Comparison of ENCODE assay signal across 12 cellular contexts in the genomic region with DNA sequence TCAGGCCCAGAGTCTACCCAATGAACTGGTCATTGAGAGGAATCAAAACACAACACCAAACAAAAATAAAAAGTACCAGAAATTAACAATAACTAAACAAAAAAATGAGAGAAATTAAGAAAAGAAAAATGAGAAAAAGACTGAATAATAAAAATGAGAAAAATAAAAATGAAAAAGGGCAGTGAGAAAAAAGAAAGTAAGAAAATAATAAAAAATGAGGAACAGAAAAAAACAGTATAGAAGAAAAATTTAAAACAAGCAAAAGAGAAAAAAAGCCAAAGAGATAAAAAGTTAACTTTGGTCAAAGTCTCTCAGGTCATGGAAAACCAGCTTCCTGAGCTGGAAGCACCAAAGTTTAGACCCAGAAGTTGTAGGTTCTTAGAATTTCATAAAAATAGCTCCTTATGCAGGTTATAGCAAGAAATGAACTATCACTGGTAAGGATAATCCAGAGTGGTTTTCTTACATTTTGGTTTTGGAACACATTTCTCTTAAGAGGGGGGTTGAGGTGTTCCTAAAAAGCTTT. TPM values are rescaled to one million over a fixed set of nuclear protein-coding genes. Genes with fewer than 3 reads are reported as not detected.
"Had no signal": no experiment of that assay in that cellular context is flagged by ENCODE, and none has a peak within 500 bp of the region (broad histone marks: within the 10 kb centered on the region; RNA-seq: fewer than 3 reads in every experiment).

No MANE protein-coding gene starts in this region.

- H3K4me2 ChIP-seq: neural progenitor cell had no signal

- H3K27ac Mint-ChIP-seq: activated CD4-positive, alpha-beta memory T cell treated with anti-CD3 and anti-CD28 coated beads, Interleukin-2, amount 10 ng/mL, durations not matched to agents 7 days and 5 days; activated CD4-positive, alpha-beta T cell treated with anti-CD3 and anti-CD28 coated beads for 36 hours; activated T-cell treated with anti-CD3 and anti-CD28 coated beads, Interleukin-2, amount 50 U/mL, for 24 hours; mesothelial cell of epicardium; neural progenitor cell; stimulated activated naive CD8-positive, alpha-beta T cell treated with anti-CD3 and anti-CD28 coated beads, Interleukin-15, amount 100 ng/mL, for 72 hours had no signal

- DNase-seq: activated CD4-positive, alpha-beta memory T cell treated with anti-CD3 and anti-CD28 coated beads, Interleukin-2, amount 10 ng/mL, durations not matched to agents 7 days and 5 days; activated CD4-positive, alpha-beta T cell treated with anti-CD3 and anti-CD28 coated beads for 36 hours; activated naive CD4-positive, alpha-beta T cell treated with anti-CD3 and anti-CD28 coated beads, Interleukin-2, amount 50 U/mL, for 16 hours; activated T-cell treated with anti-CD3 and anti-CD28 coated beads, Interleukin-2, amount 50 U/mL, for 24 hours; dorsolateral prefrontal cortex; right lobe of liver; stimulated activated naive CD8-positive, alpha-beta T cell treated with anti-CD3 and anti-CD28 coated beads, Interleukin-15, amount 100 ng/mL, for 72 hours; testis; upper lobe of left lung had no signal

- H3K27me3 Mint-ChIP-seq: activated CD4-positive, alpha-beta memory T cell treated with anti-CD3 and anti-CD28 coated beads, Interleukin-2, amount 10 ng/mL, durations not matched to agents 7 days and 5 days; activated T-cell treated with anti-CD3 and anti-CD28 coated beads, Interleukin-2, amount 50 U/mL, for 24 hours; stimulated activated naive CD8-positive, alpha-beta T cell treated with anti-CD3 and anti-CD28 coated beads, Interleukin-15, amount 100 ng/mL, for 72 hours had no signal

- ATAC-seq: activated CD4-positive, alpha-beta T cell treated with anti-CD3 and anti-CD28 coated beads for 36 hours; right lobe of liver; stimulated activated naive CD8-positive, alpha-beta T cell treated with anti-CD3 and anti-CD28 coated beads, Interleukin-15, amount 100 ng/mL, for 72 hours had no signal

- H3K9me3 ChIP-seq: right lobe of liver, testis, upper lobe of left lung had no signal

- H3K36me3 Mint-ChIP-seq: mesothelial cell of epicardium, neural progenitor cell had no signal

- H3K27ac ChIP-seq: dorsolateral prefrontal cortex, neural progenitor cell, right lobe of liver, testis, upper lobe of left lung had no signal

- H3K9me3 Mint-ChIP-seq: activated CD4-positive, alpha-beta memory T cell treated with anti-CD3 and anti-CD28 coated beads, Interleukin-2, amount 10 ng/mL, durations not matched to agents 7 days and 5 days; activated T-cell treated with anti-CD3 and anti-CD28 coated beads, Interleukin-2, amount 50 U/mL, for 24 hours; mesothelial cell of epicardium; neural progenitor cell; stimulated activated naive CD8-positive, alpha-beta T cell treated with anti-CD3 and anti-CD28 coated beads, Interleukin-15, amount 100 ng/mL, for 72 hours had no signal

- H3K4me3 Mint-ChIP-seq: activated CD4-positive, alpha-beta memory T cell treated with anti-CD3 and anti-CD28 coated beads, Interleukin-2, amount 10 ng/mL, durations not matched to agents 7 days and 5 days; activated CD4-positive, alpha-beta T cell treated with anti-CD3 and anti-CD28 coated beads for 36 hours; activated T-cell treated with anti-CD3 and anti-CD28 coated beads, Interleukin-2, amount 50 U/mL, for 24 hours; mesothelial cell of epicardium; neural progenitor cell; stimulated activated naive CD8-positive, alpha-beta T cell treated with anti-CD3 and anti-CD28 coated beads, Interleukin-15, amount 100 ng/mL, for 72 hours had no signal

- H3K4me1 ChIP-seq: neural progenitor cell, right lobe of liver, testis, upper lobe of left lung had no signal

- H3K4me3 ChIP-seq: dorsolateral prefrontal cortex, neural progenitor cell, right lobe of liver, testis, upper lobe of left lung had no signal

- H3K4me1 Mint-ChIP-seq: activated CD4-positive, alpha-beta memory T cell treated with anti-CD3 and anti-CD28 coated beads, Interleukin-2, amount 10 ng/mL, durations not matched to agents 7 days and 5 days; activated CD4-positive, alpha-beta T cell treated with anti-CD3 and anti-CD28 coated beads for 36 hours; mesothelial cell of epicardium; neural progenitor cell; stimulated activated naive CD8-positive, alpha-beta T cell treated with anti-CD3 and anti-CD28 coated beads, Interleukin-15, amount 100 ng/mL, for 72 hours had no signal

- H3K27me3 ChIP-seq: dorsolateral prefrontal cortex, neural progenitor cell, right lobe of liver, testis, upper lobe of left lung had no signal

- H3K36me3 ChIP-seq: neural progenitor cell, right lobe of liver, upper lobe of left lung had no signal

RNA-seq across cellular contexts. Expression of gene WDR17, which starts 51.0 kb away (rescaled TPM):
- total RNA-seq: myocyte had no signal
